In the genomic region with DNA sequence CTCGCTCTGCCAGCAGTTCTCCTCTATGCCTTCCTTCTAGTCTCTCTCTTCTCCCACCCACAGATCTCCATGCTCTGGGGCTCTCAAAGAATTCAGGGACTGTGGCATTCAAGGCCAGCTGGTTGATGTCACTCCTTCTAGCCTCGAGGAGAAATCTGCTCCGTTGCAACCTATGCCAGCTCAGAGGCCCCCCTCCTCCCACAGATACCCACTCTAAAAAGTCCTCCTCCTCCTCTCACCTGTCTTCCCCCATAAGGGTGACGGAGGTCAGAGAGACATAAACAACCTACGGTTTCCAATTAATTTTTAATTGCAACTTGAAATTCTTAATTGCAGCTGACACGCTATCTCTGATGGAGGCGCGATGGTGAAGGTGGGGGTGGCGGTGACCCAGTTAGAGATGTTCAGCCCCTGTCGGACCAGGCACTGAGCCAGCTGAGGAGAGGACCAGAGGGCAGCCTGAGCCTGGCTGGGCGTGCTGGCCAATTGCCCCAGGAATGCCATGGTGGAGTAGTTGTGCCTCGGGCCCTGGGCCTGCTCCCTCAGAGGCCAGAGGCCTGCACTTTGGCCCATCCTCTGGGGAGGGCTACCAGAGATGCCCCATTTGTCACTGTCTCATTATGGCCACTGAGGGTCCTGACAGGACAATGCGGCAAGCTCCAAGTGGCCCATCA, we compare ENCODE assay signal across 20 cellular contexts. TPM values are rescaled to one million over a fixed set of nuclear protein-coding genes. Genes with fewer than 3 reads are reported as not detected.
DNase-seq lines count a peak whose midpoint lies in the region; ATAC-seq and TF ChIP-seq lines count a peak whose summit lies in the region.
"Had no signal": no experiment of that assay in that cellular context is flagged by ENCODE, and none has a peak within 500 bp of the region (broad histone marks: within the 10 kb centered on the region; RNA-seq: fewer than 3 reads in every experiment).

No MANE protein-coding gene starts in this region.

- H3K27ac ChIP-seq in left ventricle myocardium inferior (replicated peaks) (peak overlapping the region; percentile 5), thyroid gland (no peak overlapping the region)
- H3K27ac ChIP-seq: BLaER1 had no signal

- H3K9me3 ChIP-seq in left ventricle myocardium inferior (replicated peaks) (no peaks in the 10 kb centered on the region), thyroid gland (no peaks in the 10 kb centered on the region)
- H3K9me3 ChIP-seq: BLaER1 had no signal

- TF ChIP-seq CTCF in left ventricle myocardium inferior (IDR thresholded peaks at IDR 0.05; ENCODE audit: borderline replicate concordance) (no peak), thyroid gland (IDR thresholded peaks at IDR 0.05) (no peak)

- 61 to 66% methylated on average over 10 to 12 of the region's 13 CpGs for WGBS in thyroid gland, 2 donors

- H3K27me3 ChIP-seq in left ventricle myocardium inferior (ENCODE audit: low read depth): no peaks in the 10 kb centered on the region
- no peaks in the 10 kb centered on the region for H3K27me3 ChIP-seq in thyroid gland
- H3K27me3 ChIP-seq: BLaER1 had no signal

- H3K36me3 ChIP-seq in left ventricle myocardium inferior (no peaks in the 10 kb centered on the region), thyroid gland (no peaks in the 10 kb centered on the region)
- H3K36me3 ChIP-seq: BLaER1 had no signal

- peaks cover 49% of the 10 kb centered on the region for H3K4me1 ChIP-seq in left ventricle myocardium inferior
- peaks cover 17 to 23% of the 10 kb centered on the region in 2 donors for H3K4me1 ChIP-seq in thyroid gland

- TF ChIP-seq POLR2A in thyroid gland (IDR thresholded peaks at IDR 0.05): no peak

- intact Hi-C loops in Right ventricle myocardium inferior (cut with DNase I): loop anchor here (5.0 to 10.0 kb wide), 2 partner anchors 76 to 108 kb away; partner anchors contain the start of gene TBC1D21
- intact Hi-C loops in left ventricle myocardium inferior (cut with micrococcal nuclease): no loop called here
- intact Hi-C loops in thyroid gland (cut with DNase I): no loop called here

- ATAC-seq in Right ventricle myocardium inferior (peak; percentile 39), HG02885 (IDR thresholded peaks at IDR 0.05; ENCODE audit: poor library complexity, unreplicated experiment) (no peak)
- ATAC-seq: HCT116 had no signal

- H3K4me3 ChIP-seq in left ventricle myocardium inferior (no peak overlapping the region), thyroid gland (replicated peaks in 1 of 3) (no peak overlapping the region)
- H3K4me3 ChIP-seq: BLaER1 had no signal

- DNase-seq in Right ventricle myocardium inferior (ENCODE audit: missing footprints) (no peak), left ventricle myocardium inferior (peak; percentile 75), midbrain (lab: John Stamatoyannopoulos, UW) (peak; percentile 8), thyroid gland (peak; percentile 65 to 67), GM19240 (ENCODE audit: insufficient read length, low spot score) (no peak), pons (ENCODE audit: low spot score) (no peak)
- DNase-seq: CD4-positive, alpha-beta T cell; COR-L47; DMS79 treated with DMSO at 0.1 percent for 48 hours; GOT3; Karpas-422; NCI-H1694; NCI-H2081 treated with DMSO at 0.1 percent for 48 hours; NCI-H446; NCI-H526 treated with DMSO at 0.1 percent for 48 hours; OCI-M1; SHP77 had no signal

RNA-seq across cellular contexts. Expression of gene INSYN1, which starts 43.3 kb away (rescaled TPM):
- 165 TPM for total RNA-seq in Right ventricle myocardium inferior
- total RNA-seq in left ventricle myocardium inferior: 121 TPM
- 1 to 10 TPM in 3 of 4 donors, under 1 TPM in 1; 0.83 to 2.5 (median 2.0) TPM for total RNA-seq in thyroid gland
- total RNA-seq: CD4-positive, alpha-beta T cell had no signal

Comparison
In these comparisons a context has a peak if more than half of its experiments do, and no peak if none do; other contexts are left out.
1. DNase-seq: peak in left ventricle myocardium inferior (single experiment), midbrain (single experiment) and thyroid gland (2 of 2); none in Right ventricle myocardium inferior (single experiment), GM19240 (single experiment) and pons (single experiment).
2. RNA of gene INSYN1, which starts 43.3 kb away (total RNA-seq): 165 TPM in Right ventricle myocardium inferior (single experiment) and 121 TPM in left ventricle myocardium inferior (single experiment); 0.83 to 2.5 TPM in thyroid gland; every median in the first group is over 10 times any median in the second.